In the genomic region with DNA sequence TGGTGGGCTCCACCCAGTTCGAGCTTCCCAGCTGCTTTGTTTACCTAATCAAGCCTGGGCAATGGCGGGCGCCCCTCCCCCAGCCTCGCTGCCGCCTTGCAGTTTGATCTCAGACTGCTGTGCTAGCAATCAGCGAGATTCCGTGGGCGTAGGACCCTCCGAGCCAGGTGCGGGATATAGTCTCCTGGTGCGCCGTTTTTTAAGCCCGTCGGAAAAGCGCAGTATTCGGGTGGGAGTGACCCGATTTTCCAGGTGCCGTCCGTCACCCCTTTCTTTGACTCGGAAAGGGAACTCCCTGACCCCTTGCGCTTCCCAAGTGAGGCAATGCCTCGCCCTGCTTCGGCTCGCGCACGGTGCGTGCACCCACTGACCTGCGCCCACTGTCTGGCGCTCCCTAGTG, we compare ENCODE assay signal across 1 cellular context.
A peak's percentile ranks its signal among the peaks of the same experiment; 100 is the strongest.
TF ChIP-seq lines count a peak whose summit lies in the region.

No MANE protein-coding gene starts in this region.

TF ChIP-seq in WTC11, 78 proteins besides CTCF, POLR2A, EP300 and RAD21:
- TF ChIP-seq, protein P1, sequence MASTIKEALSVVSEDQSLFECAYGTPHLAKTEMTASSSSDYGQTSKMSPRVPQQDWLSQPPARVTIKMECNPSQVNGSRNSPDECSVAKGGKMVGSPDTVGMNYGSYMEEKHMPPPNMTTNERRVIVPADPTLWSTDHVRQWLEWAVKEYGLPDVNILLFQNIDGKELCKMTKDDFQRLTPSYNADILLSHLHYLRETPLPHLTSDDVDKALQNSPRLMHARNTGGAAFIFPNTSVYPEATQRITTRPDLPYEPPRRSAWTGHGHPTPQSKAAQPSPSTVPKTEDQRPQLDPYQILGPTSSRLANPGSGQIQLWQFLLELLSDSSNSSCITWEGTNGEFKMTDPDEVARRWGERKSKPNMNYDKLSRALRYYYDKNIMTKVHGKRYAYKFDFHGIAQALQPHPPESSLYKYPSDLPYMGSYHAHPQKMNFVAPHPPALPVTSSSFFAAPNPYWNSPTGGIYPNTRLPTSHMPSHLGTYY (CRISPR knock-in tag; IDR thresholded peaks at IDR 0.05), result 0 out of 2 replicates have a peak, but pooled peaks have one; percentile 52
- 0 out of 2 replicates have a peak, but pooled peaks have one; percentile 53 for TF ChIP-seq PRRX2 (CRISPR knock-in tag; IDR thresholded peaks at IDR 0.05)
- TF ChIP-seq, protein P2, sequence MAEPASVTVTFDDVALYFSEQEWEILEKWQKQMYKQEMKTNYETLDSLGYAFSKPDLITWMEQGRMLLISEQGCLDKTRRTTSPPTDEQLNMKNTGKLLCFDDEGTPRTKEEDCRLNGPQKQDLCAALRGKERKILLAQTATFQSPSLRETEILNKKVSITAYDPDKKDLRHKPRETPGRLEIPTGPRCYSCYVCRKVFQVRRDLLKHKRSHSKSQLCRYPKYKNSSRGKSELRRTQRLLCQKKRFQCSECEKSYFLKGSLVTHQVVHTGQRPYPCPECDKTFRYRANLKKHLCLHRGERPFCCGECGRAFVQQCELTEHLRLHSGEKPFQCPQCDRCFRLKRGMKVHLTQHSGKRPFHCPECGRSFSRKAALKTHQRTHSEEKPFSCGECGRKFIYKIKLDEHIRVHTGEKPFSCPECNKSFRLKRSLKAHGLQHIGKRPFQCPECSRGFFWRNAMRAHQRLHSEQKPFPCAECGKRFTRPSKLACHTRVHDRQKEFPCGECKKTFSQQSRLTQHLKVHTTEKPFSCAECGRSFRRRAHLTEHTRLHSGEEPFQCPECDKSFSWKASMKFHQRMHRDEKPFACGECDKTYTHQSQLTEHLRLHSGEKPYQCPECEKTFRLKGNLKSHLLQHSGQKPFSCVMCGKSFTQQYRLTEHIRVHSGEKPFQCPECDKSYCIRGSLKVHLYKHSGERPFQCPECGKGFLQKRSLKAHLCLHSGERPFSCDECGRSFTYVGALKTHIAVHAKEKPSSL (CRISPR knock-in tag; conservative IDR thresholded peaks at IDR 0.05), result 0 out of 2 replicates have a peak, but pooled peaks have one; percentile 38
- TF ChIP-seq, protein P3, sequence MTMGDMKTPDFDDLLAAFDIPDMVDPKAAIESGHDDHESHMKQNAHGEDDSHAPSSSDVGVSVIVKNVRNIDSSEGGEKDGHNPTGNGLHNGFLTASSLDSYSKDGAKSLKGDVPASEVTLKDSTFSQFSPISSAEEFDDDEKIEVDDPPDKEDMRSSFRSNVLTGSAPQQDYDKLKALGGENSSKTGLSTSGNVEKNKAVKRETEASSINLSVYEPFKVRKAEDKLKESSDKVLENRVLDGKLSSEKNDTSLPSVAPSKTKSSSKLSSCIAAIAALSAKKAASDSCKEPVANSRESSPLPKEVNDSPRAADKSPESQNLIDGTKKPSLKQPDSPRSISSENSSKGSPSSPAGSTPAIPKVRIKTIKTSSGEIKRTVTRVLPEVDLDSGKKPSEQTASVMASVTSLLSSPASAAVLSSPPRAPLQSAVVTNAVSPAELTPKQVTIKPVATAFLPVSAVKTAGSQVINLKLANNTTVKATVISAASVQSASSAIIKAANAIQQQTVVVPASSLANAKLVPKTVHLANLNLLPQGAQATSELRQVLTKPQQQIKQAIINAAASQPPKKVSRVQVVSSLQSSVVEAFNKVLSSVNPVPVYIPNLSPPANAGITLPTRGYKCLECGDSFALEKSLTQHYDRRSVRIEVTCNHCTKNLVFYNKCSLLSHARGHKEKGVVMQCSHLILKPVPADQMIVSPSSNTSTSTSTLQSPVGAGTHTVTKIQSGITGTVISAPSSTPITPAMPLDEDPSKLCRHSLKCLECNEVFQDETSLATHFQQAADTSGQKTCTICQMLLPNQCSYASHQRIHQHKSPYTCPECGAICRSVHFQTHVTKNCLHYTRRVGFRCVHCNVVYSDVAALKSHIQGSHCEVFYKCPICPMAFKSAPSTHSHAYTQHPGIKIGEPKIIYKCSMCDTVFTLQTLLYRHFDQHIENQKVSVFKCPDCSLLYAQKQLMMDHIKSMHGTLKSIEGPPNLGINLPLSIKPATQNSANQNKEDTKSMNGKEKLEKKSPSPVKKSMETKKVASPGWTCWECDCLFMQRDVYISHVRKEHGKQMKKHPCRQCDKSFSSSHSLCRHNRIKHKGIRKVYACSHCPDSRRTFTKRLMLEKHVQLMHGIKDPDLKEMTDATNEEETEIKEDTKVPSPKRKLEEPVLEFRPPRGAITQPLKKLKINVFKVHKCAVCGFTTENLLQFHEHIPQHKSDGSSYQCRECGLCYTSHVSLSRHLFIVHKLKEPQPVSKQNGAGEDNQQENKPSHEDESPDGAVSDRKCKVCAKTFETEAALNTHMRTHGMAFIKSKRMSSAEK (CRISPR knock-in tag; IDR thresholded peaks at IDR 0.05; ENCODE audit: borderline replicate concordance), result peak; percentile 7; the same call in 1 of the 2 replicates
